ENCODE assay signal across 9 cellular contexts in the genomic region with DNA sequence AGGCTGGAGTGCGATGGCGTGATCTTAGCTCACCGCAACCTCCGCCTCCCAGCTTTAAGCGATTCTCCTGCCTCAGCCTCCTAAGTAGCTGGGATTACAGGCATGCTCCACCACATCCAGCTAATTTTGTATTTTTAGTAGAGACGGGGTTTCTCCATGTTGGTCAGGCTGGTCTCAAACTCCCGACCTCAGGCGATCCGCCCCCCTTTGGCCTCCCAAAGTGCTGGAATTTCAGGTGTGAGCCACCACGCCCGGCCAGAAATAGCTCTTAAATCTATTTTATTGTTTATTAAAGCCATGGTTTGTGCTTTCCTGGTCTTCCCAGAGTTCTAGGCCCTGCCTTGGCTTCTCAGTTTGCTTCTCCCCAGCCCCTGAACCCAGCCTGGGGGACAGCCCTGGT. TPM values are rescaled to one million over a fixed set of nuclear protein-coding genes. Genes with fewer than 3 reads are reported as not detected.
DNase-seq lines count a peak whose midpoint lies in the region; ATAC-seq, FAIRE-seq and TF ChIP-seq lines count a peak whose summit lies in the region.
"Not testable (repeated sequence)": the region's sequence is repeated elsewhere in the genome, so short reads cannot be mapped to it uniquely, and the experiment has no call there.
"Had no signal": no experiment of that assay in that cellular context is flagged by ENCODE, and none has a peak within 500 bp of the region (broad histone marks: within the 10 kb centered on the region; RNA-seq: fewer than 3 reads in every experiment).

No MANE protein-coding gene starts in this region.

- in situ Hi-C loops in GM12878 (cut with MboI); HepG2 (cut with HindIII; ENCODE audit: extremely low pct_ligation_motif_present, low pct_unique_long_range_greater_than_20kb): not testable (repeated sequence)

- POLR2A ChIA-PET in CD8-positive, alpha-beta memory T cell (lab: Charles Lee): interaction anchor here (0.6 to 0.7 kb wide), 3 partner anchors 18 to 254 kb away, joined by 3 read pairs; partner anchors contain the start of gene ADA2
- POLR2A ChIA-PET in WTC11 (lab: Charles Lee): interaction anchor here (1.3 to 4.3 kb wide), 2 partner anchors 30 to 64 kb away, joined by 5 to 19 read pairs; no protein-coding TSS in a partner anchor
- POLR2A ChIA-PET in GM12878 (lab: Charles Lee): interaction anchor here (0.6 to 1.4 kb wide), 3 partner anchors 9 to 22 kb away, joined by 3 to 7 read pairs (median 6); no protein-coding TSS in a partner anchor
- POLR2A ChIA-PET in HepG2 (lab: Yijun Ruan, JAX): not testable (repeated sequence)

- H3K27ac Mint-ChIP-seq in CD8-positive, alpha-beta memory T cell: peak overlapping the region; percentile 51 to 99 (median 96)
- H3K27ac Mint-ChIP-seq in WTC11: peak overlapping the region; percentile 91
- peak overlapping the region; percentile 83 for H3K27ac Mint-ChIP-seq in activated T-cell treated with anti-CD3 and anti-CD28 coated beads, Interleukin-2, amount 50 U/mL, for 72 hours

- not testable (repeated sequence) for ATAC-seq in WTC11; activated T-cell treated with anti-CD3 and anti-CD28 coated beads, Interleukin-2, amount 50 U/mL, for 72 hours (replicated peaks in 1 of 2); GM12878; HepG2

- not testable (repeated sequence) for H3K36me3 Mint-ChIP-seq in CD8-positive, alpha-beta memory T cell; WTC11; activated T-cell treated with anti-CD3 and anti-CD28 coated beads, Interleukin-2, amount 50 U/mL, for 72 hours (ENCODE audit: insufficient read depth in 2 of 2)

- not testable (repeated sequence) for H3K9me3 Mint-ChIP-seq in CD8-positive, alpha-beta memory T cell; WTC11; activated T-cell treated with anti-CD3 and anti-CD28 coated beads, Interleukin-2, amount 50 U/mL, for 72 hours

- H3K9me2 ChIP-seq in Loucy (replicated peaks; ENCODE audit: low read depth, low read length): not testable (repeated sequence)

- not testable (repeated sequence) for TF ChIP-seq EP300 in GM12878 (IDR thresholded peaks at IDR 0.05; ENCODE audit: borderline replicate concordance in 1 of 2, control insufficient read depth in 1 of 2, low read depth in 2 of 2, low read length in 2 of 2); HepG2 (IDR thresholded peaks at IDR 0.05; ENCODE audit: low read depth in 2 of 2, low read length in 2 of 2); HepG2 (CRISPR knock-in tag; IDR thresholded peaks at IDR 0.05; ENCODE audit: borderline replicate concordance)

- H3K27ac ChIP-seq in CD8-positive, alpha-beta memory T cell (ENCODE audit: low read depth, low read length); HepG2 (ENCODE audit: extremely low read length, insufficient read depth, low read length): not testable (repeated sequence)
- peak overlapping the region; percentile 83 for H3K27ac ChIP-seq in GM12878 (ENCODE audit: control insufficient read depth, insufficient read depth)
- peak overlapping the region; percentile 38 for H3K27ac ChIP-seq in neutrophil

- CTCF ChIA-PET in CD8-positive, alpha-beta memory T cell (lab: Charles Lee): interaction anchor here (1.5 kb wide), 1 partner anchor 65 kb away, joined by 4 read pairs; no protein-coding TSS in a partner anchor
- CTCF ChIA-PET in WTC11 (lab: Charles Lee): interaction anchor here (0.5 to 5.7 kb wide), 18 partner anchors 14 to 265 kb away, joined by 3 to 106 read pairs (median 6); no protein-coding TSS in a partner anchor
- CTCF ChIA-PET in GM12878 (lab: Yijun Ruan, JAX): interaction anchor here (0.6 to 2.1 kb wide), 4 partner anchors 13 to 253 kb away, joined by 3 to 9 read pairs (median 5); partner anchors contain the start of gene ADA2
- CTCF ChIA-PET in HepG2 (lab: Yijun Ruan, JAX; ENCODE audit: low intra/inter-chr PET ratio, low total read pairs): not testable (repeated sequence)

- intact Hi-C loops in GM12878 (cut with micrococcal nuclease; ENCODE audit: unreplicated experiment): loop anchor here (2.0 kb wide), 1 partner anchor 14 kb away; no protein-coding TSS in a partner anchor
- intact Hi-C loops in HepG2 (cut with micrococcal nuclease; ENCODE audit: unreplicated experiment): not testable (repeated sequence)

- FAIRE-seq in GM12878 (lab: Jason Lieb, UNC); HepG2 (lab: Jason Lieb, UNC): not testable (repeated sequence)

- peak overlapping the region; percentile 65 to 94 (median 89) for H3K4me3 Mint-ChIP-seq in CD8-positive, alpha-beta memory T cell
- H3K4me3 Mint-ChIP-seq in WTC11: not testable (repeated sequence)
- peak overlapping the region; percentile 69 to 73 for H3K4me3 Mint-ChIP-seq in activated T-cell treated with anti-CD3 and anti-CD28 coated beads, Interleukin-2, amount 50 U/mL, for 72 hours

- SMC1A ChIA-PET in GM12878 (lab: Charles Lee; ENCODE audit: uncharacterized antibody, unreplicated experiment): interaction anchor here (1.1 to 3.5 kb wide), 9 partner anchors 8 to 265 kb away, joined by 3 to 20 read pairs (median 5); partner anchors contain the start of gene ADA2

- H4K20me1 ChIP-seq in Loucy (ENCODE audit: insufficient read depth, low read length, poor library complexity, severe bottlenecking); GM12878 (ENCODE audit: control insufficient read depth, insufficient read depth); HepG2 (ENCODE audit: insufficient read depth, low read length): not testable (repeated sequence)

- H2AFZ ChIP-seq in Loucy (ENCODE audit: low read length): peak overlapping the region; percentile 86
- peak overlapping the region; percentile 5 for H2AFZ ChIP-seq in GM12878 (ENCODE audit: control insufficient read depth, low read depth, low read length)
- not testable (repeated sequence) for H2AFZ ChIP-seq in HepG2 (ENCODE audit: low read length)

- TF ChIP-seq CTCF in Loucy (conservative IDR thresholded peaks at IDR 0.05; ENCODE audit: low read length); WTC11 (IDR thresholded peaks at IDR 0.05); GM12878 (IDR thresholded peaks at IDR 0.05 in 2 of 3, conservative IDR thresholded peaks at IDR 0.05 in 1 of 3; ENCODE audit: control insufficient read depth in 2 of 3, extremely low read depth in 1 of 3, insufficient read depth in 1 of 3, low read depth in 3 of 3, low read length in 3 of 3); HepG2 (CRISPR knock-in tag; IDR thresholded peaks at IDR 0.05); neutrophil (IDR thresholded peaks at IDR 0.05): not testable (repeated sequence)

- not testable (repeated sequence) for H3K79me2 ChIP-seq in Loucy (ENCODE audit: insufficient read depth, low read length); GM12878 (ENCODE audit: control insufficient read depth, insufficient read depth, low read length); HepG2 (ENCODE audit: insufficient read depth, low read length)

- not testable (repeated sequence) for TF ChIP-seq RAD21 in GM12878 (IDR thresholded peaks at IDR 0.05; ENCODE audit: insufficient read depth, low read depth, low read length); HepG2 (CRISPR knock-in tag; IDR thresholded peaks at IDR 0.05)

- H3K36me3 ChIP-seq in CD8-positive, alpha-beta memory T cell (ENCODE audit: insufficient read depth, low read length); Loucy (ENCODE audit: insufficient read depth, low read length); GM12878 (ENCODE audit: control insufficient read depth in 2 of 2, insufficient read depth in 2 of 2, low read length in 1 of 2); HepG2 (replicated peaks in 1 of 2; ENCODE audit: control insufficient read depth in 1 of 2, insufficient read depth in 2 of 2, low read length in 2 of 2); neutrophil: not testable (repeated sequence)

- not testable (repeated sequence) for DNase-seq in CD8-positive, alpha-beta memory T cell; WTC11 (ENCODE audit: low spot score); activated T-cell treated with anti-CD3 and anti-CD28 coated beads, Interleukin-2, amount 50 U/mL, for 72 hours; GM12878 (ENCODE audit: low read depth, low spot score); HepG2 (ENCODE audit: low spot score)

- H3K27me3 ChIP-seq in CD8-positive, alpha-beta memory T cell (ENCODE audit: insufficient read depth, low read length, poor library complexity, severe bottlenecking); Loucy (ENCODE audit: insufficient read depth, low read length, poor library complexity, severe bottlenecking); GM12878 (replicated peaks in 1 of 2; ENCODE audit: control insufficient read depth in 2 of 2, insufficient read depth in 2 of 2, low read length in 1 of 2); neutrophil: not testable (repeated sequence)
- peaks cover 0 to 11% of the 10 kb centered on the region in 2 experiments; a peak in 1 of 5 replicates for H3K27me3 ChIP-seq in HepG2 (ENCODE audit: control insufficient read depth in 1 of 2, insufficient read depth in 2 of 2, low read length in 2 of 2)

- not testable (repeated sequence) for TF ChIP-seq POLR2A in GM12878 (IDR thresholded peaks at IDR 0.05; ENCODE audit: low read depth, low read length); HepG2 (IDR thresholded peaks at IDR 0.05; ENCODE audit: insufficient read depth in 1 of 2, low read depth in 2 of 2, low read length in 2 of 2)

- 95% methylated on average over 11 of the region's 11 CpGs for WGBS in GM12878 (ENCODE audit: insufficient coverage, insufficient replicate concordance, low lambda C conversion rate, missing lambda C conversion rate)
- WGBS in HepG2 (ENCODE audit: low lambda C conversion rate): 80% methylated on average over 11 of the region's 11 CpGs

- H3K9ac ChIP-seq in Loucy (ENCODE audit: low read depth, low read length, poor library complexity, severe bottlenecking): peak overlapping the region; percentile 38
- peak overlapping the region; percentile 21; the same call in 1 of the 2 replicates for H3K9ac ChIP-seq in GM12878 (ENCODE audit: control insufficient read depth, insufficient read depth, low read length)
- H3K9ac ChIP-seq in HepG2 (ENCODE audit: insufficient read depth, low read depth, low read length): not testable (repeated sequence)

- not testable (repeated sequence) for H3K9me3 ChIP-seq in CD8-positive, alpha-beta memory T cell (ENCODE audit: low read length); Loucy (ENCODE audit: insufficient read depth, low read depth, low read length); GM12878 (replicated peaks; ENCODE audit: control insufficient read depth, insufficient read depth, low read length); HepG2 (ENCODE audit: low read length); neutrophil

- RAD21 ChIA-PET in GM12878 (lab: Charles Lee; ENCODE audit: unreplicated experiment): interaction anchor here (0.6 to 1.9 kb wide), 8 partner anchors 16 to 265 kb away, joined by 3 to 11 read pairs (median 4); partner anchors contain the start of gene ADA2

- H3K4me1 Mint-ChIP-seq in CD8-positive, alpha-beta memory T cell: peaks cover 13 to 16% (median 13%) of the 10 kb centered on the region in 3 donors
- peaks cover 66% of the 10 kb centered on the region for H3K4me1 Mint-ChIP-seq in WTC11
- peaks cover 12% of the 10 kb centered on the region for H3K4me1 Mint-ChIP-seq in activated T-cell treated with anti-CD3 and anti-CD28 coated beads, Interleukin-2, amount 50 U/mL, for 72 hours (ENCODE audit: low read depth)

- BruUV-seq in GM12878 (replicated peaks; lab: Mats Ljungman, UMichigan); HepG2 (replicated peaks; lab: Mats Ljungman, UMichigan): not testable (repeated sequence)

- not testable (repeated sequence) for H3K27me3 Mint-ChIP-seq in CD8-positive, alpha-beta memory T cell; WTC11 (ENCODE audit: low read depth); activated T-cell treated with anti-CD3 and anti-CD28 coated beads, Interleukin-2, amount 50 U/mL, for 72 hours (ENCODE audit: low read depth)

- H3K4me2 ChIP-seq in Loucy (ENCODE audit: low read depth, low read length, poor library complexity, severe bottlenecking) (peak overlapping the region; percentile 39), GM12878 (ENCODE audit: control insufficient read depth, insufficient read depth) (peak overlapping the region; percentile 90; the same call in 1 of the 2 replicates), HepG2 (ENCODE audit: low read depth, low read length) (peak overlapping the region; percentile 68)

- H3K4me1 ChIP-seq in CD8-positive, alpha-beta memory T cell (ENCODE audit: insufficient read depth, low read length): peaks cover 13% of the 10 kb centered on the region
- H3K4me1 ChIP-seq in Loucy (ENCODE audit: insufficient read depth, low read length, poor library complexity, severe bottlenecking) (peaks cover 11% of the 10 kb centered on the region), GM12878 (ENCODE audit: control insufficient read depth, insufficient read depth, low read length) (peaks cover 22% of the 10 kb centered on the region)
- not testable (repeated sequence) for H3K4me1 ChIP-seq in HepG2 (ENCODE audit: insufficient read depth, low read length); neutrophil (ENCODE audit: control insufficient read depth in 1 of 2, insufficient read depth in 1 of 2, low read depth in 1 of 2, low read length in 1 of 2)

- peak overlapping the region; percentile 65 for H3K4me3 ChIP-seq in CD8-positive, alpha-beta memory T cell (ENCODE audit: low read length)
- H3K4me3 ChIP-seq in Loucy (ENCODE audit: low read length, poor library complexity, severe bottlenecking): peak overlapping the region; percentile 29
- H3K4me3 ChIP-seq in GM12878; HepG2 (replicated peaks in 1 of 3; ENCODE audit: insufficient read depth in 1 of 3, low read depth in 2 of 3, low read length in 3 of 3): not testable (repeated sequence)
- H3K4me3 ChIP-seq in neutrophil (ENCODE audit: low read depth in 1 of 2, low read length in 1 of 2): peak overlapping the region; percentile 0 to 40

- H3F3A ChIP-seq in Loucy (ENCODE audit: low read depth): not testable (repeated sequence)

RNA-seq across cellular contexts. Expression of gene ADA2, which starts 17.4 kb away (rescaled TPM):
- 10 to 100 TPM in 1 of 2 experiments, 1 to 10 TPM in 1; 8.6 to 11.1 TPM for total RNA-seq in CD8-positive, alpha-beta memory T cell
- polyA plus RNA-seq in CD8-positive, alpha-beta memory T cell: 76.9 TPM
- total RNA-seq in WTC11 (2021) (20.0 to 22.3 TPM (median 21.6 TPM) in 3 replicates), GM12878 (2014; rRNA removed) (10.2 and 10.3 TPM in 2 replicates), GM12878 (2014; rRNA removed; fragmentation: Illumina TruSeq; extraction: Trizol) (7.2 and 8.1 TPM in 2 replicates), GM12878 (2021) (24.5 and 24.7 TPM in 2 replicates), HepG2 (2016; rRNA removed; fragmentation: Illumina TruSeq; extraction: Trizol) (not detected in 2 replicates)
- 10 to 100 TPM; 13.0 to 16.1 TPM for total RNA-seq in activated T-cell treated with anti-CD3 and anti-CD28 coated beads, Interleukin-2, amount 50 U/mL, for 72 hours
- total RNA-seq in GM12878 (2013; cell fraction: nucleolus; rRNA removed): 44.9 and 47.6 TPM in 2 replicates
- polyA plus RNA-seq in GM12878 (2011; ENCODE audit: low read depth): 6.7 TPM
- polyA plus RNA-seq in GM12878 (2011; rRNA removed) (6.2 and 10.4 TPM in 2 replicates), GM12878 (2014; fragmentation: Illumina TruSeq; extraction: Trizol) (21.2 and 21.4 TPM in 2 replicates), GM12878 (2014; fragmentation: Nextera tagmentation; extraction: Ambion mirVana) (1 to 10 TPM; 5.5 to 7.1 TPM), GM12878 (2014; rRNA removed) (12.6 and 16.5 TPM in 2 replicates), GM12878 (2016; fragmentation: Nextera tagmentation; extraction: Ambion mirVana) (1 to 10 TPM; 7.0 to 7.5 TPM), HepG2 (2011; rRNA removed) (not detected in 2 replicates)
- polyA plus RNA-seq in GM12878 (2011; cell fraction: cytosol; rRNA removed): 8.6 and 10.3 TPM in 2 replicates
- polyA plus RNA-seq in GM12878 (2011; cell fraction: nucleus; rRNA removed): 19.1 and 19.2 TPM in 2 replicates
- 9.1 and 9.4 TPM in 2 replicates for polyA plus RNA-seq in GM12878 (2012)
- polyA minus RNA-seq in GM12878 (2011; rRNA and poly(A)+ RNA removed): 12.4 and 14.8 TPM in 2 replicates
- polyA minus RNA-seq in GM12878 (2011; cell fraction: cytosol; rRNA and poly(A)+ RNA removed): 4.9 and 8.8 TPM in 2 replicates
- 5.1 and 10.0 TPM in 2 replicates for polyA minus RNA-seq in GM12878 (2011; cell fraction: nucleus; rRNA and poly(A)+ RNA removed)
- total RNA-seq in HepG2 (2016; cell fraction: cytosol; rRNA removed; fragmentation: Illumina TruSeq; extraction: Trizol; ENCODE audit: low read depth): not detected in 2 replicates
- not detected in 2 replicates for total RNA-seq in HepG2 (2016; cell fraction: insoluble cytoplasmic fraction; rRNA removed; fragmentation: Illumina TruSeq; extraction: Trizol)
- not detected in 2 replicates for total RNA-seq in HepG2 (2016; cell fraction: membrane; rRNA removed; fragmentation: Illumina TruSeq; extraction: Trizol)
- not detected in 2 replicates for total RNA-seq in HepG2 (2016; cell fraction: nucleus; rRNA removed; fragmentation: Illumina TruSeq; extraction: Trizol)
- polyA plus RNA-seq in HepG2 (2011; cell fraction: cytosol; rRNA removed): not detected in 2 replicates
- polyA plus RNA-seq in HepG2 (2011; cell fraction: nucleus; rRNA removed): not detected in 2 replicates
- not detected in 2 replicates for polyA plus RNA-seq in HepG2 (2012)
- polyA plus RNA-seq in HepG2 (2016; cell fraction: cytosol; fragmentation: Illumina TruSeq; extraction: Trizol; ENCODE audit: low read depth): not detected in 2 replicates
- polyA plus RNA-seq in HepG2 (2016; cell fraction: insoluble cytoplasmic fraction; fragmentation: Illumina TruSeq; extraction: Trizol; ENCODE audit: low read depth): not detected in 2 replicates
- not detected in 2 replicates for polyA plus RNA-seq in HepG2 (2016; cell fraction: membrane; fragmentation: Illumina TruSeq; extraction: Trizol; ENCODE audit: low read depth)
- polyA plus RNA-seq in HepG2 (2016; cell fraction: nucleus; fragmentation: Illumina TruSeq; extraction: Trizol; ENCODE audit: insufficient read depth, low read depth): not detected in 2 replicates
- not detected in 2 replicates for polyA minus RNA-seq in HepG2 (2011; rRNA and poly(A)+ RNA removed; ENCODE audit: low replicate concordance)
- polyA minus RNA-seq in HepG2 (2011; cell fraction: cytosol; rRNA and poly(A)+ RNA removed): not detected in 2 replicates
- polyA minus RNA-seq in HepG2 (2011; cell fraction: nucleus; rRNA and poly(A)+ RNA removed): not detected in 2 replicates
- total RNA-seq: SJSA1 had no signal
- polyA plus RNA-seq: K562 had no signal

Comparison
In these comparisons a context has a peak if more than half of its experiments do, and no peak if none do; other contexts are left out.
1. H3K4me2 ChIP-seq: peak in every context shown above with its lines; median percentile 90 in GM12878; 68 in HepG2; 39 in Loucy.
2. RNA of gene ADA2, which starts 17.4 kb away (total RNA-seq): 20.0 to 22.3 TPM in WTC11, 13.0 to 16.1 TPM in activated T-cell treated with anti-CD3 and anti-CD28 coated beads, Interleukin-2, amount 50 U/mL, for 72 hours, 8.6 to 11.1 TPM in CD8-positive, alpha-beta memory T cell and 7.2 to 47.6 TPM in GM12878; not detected in HepG2; every median in the first group is over 4 times any median in the second.
3. Peak in every context shown above with its lines, with median percentiles within 50 percentile points of each other: H3K27ac Mint-ChIP-seq.